ENCODE assay signal across 1 cellular context in the genomic region with DNA sequence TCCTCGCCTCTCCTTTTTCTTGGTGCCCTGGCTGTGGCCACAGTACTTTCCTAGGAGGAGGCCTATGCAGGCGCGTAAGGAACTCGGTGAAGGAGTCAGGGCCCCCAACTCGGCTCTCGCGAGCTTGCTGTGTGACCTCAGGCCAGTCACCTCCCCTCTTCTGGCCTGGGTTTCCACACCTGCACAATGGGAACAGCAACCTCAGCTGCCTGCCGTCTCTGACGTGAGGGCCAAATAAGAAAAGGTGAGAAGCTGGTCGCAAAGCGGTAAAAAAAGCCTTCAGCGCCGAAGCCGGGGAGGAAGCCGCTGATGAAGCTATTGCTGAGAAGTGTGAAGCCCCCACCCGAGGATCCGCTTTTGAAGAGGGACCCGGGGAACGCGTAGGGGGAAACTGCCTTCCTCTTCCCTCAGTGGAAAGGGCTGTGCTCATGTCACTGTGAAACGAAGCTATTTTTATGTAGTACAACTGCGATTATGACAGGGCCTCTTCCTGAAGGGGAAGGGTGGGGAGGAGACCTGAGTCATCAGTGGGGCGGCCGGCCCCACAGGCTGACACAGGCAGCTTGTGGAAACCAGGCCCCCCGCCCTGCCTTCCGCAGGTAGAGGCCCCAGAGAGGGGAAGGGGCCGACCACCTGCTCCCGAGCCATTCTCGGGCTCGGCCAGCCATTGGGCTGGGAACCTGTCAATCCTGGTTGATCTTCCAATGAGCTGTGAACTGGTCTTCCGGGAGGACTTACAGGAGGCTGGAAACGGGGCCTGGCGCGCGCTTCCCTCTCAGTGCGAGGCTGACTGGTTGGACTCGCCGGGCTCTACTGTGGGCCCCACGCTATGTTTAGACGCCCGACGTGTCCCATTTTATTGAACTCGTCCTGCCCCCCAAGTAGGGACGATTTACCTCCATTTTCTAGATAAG.
A peak's percentile ranks its signal among the peaks of the same experiment; 100 is the strongest.
TF ChIP-seq lines count a peak whose summit lies in the region.

No MANE protein-coding gene starts in this region.

TF ChIP-seq in K562, 482 proteins besides CTCF, POLR2A, EP300 and RAD21 (continued from another document and continues in another):
- TF ChIP-seq HMGXB4 (CRISPR knock-in tag; IDR thresholded peaks at IDR 0.05) (no peak), TCF3 (CRISPR knock-in tag; IDR thresholded peaks at IDR 0.05) (no peak), ZNF444 (CRISPR knock-in tag; IDR thresholded peaks at IDR 0.05) (no peak), NFRKB (IDR thresholded peaks at IDR 0.05; ENCODE audit: low read depth) (no peak), RB1 (IDR thresholded peaks at IDR 0.05; ENCODE audit: low read depth) (no peak), POLR2AphosphoS5 (IDR thresholded peaks at IDR 0.05; ENCODE audit: control insufficient read depth, insufficient read depth, low read depth, low read length) (no peak), ZNF232 (CRISPR knock-in tag; IDR thresholded peaks at IDR 0.05) (no peak), DNMT1 (IDR thresholded peaks at IDR 0.05) (no peak), TCF7L2 (IDR thresholded peaks at IDR 0.05; ENCODE audit: low read depth, low read length) (no peak), CEBPG (CRISPR knock-in tag; IDR thresholded peaks at IDR 0.05) (no peak), CEBPG (tag; conservative IDR thresholded peaks at IDR 0.05 in 1 of 2, IDR thresholded peaks at IDR 0.05 in 1 of 2) (no peak), ZKSCAN3 (CRISPR knock-in tag; IDR thresholded peaks at IDR 0.05) (no peak), CHD7 (IDR thresholded peaks at IDR 0.05; ENCODE audit: low read depth, low read length) (no peak), FUS (optimal IDR thresholded peaks at IDR 0.05; ENCODE audit: low read depth, low read length) (no peak), NR3C1 (CRISPR knock-in tag; IDR thresholded peaks at IDR 0.05) (no peak), MCM7 (IDR thresholded peaks at IDR 0.05) (no peak), KLF6 (CRISPR knock-in tag; IDR thresholded peaks at IDR 0.05; ENCODE audit: borderline replicate concordance) (no peak), HMBOX1 (IDR thresholded peaks at IDR 0.05) (no peak), BRCA1 (IDR thresholded peaks at IDR 0.05) (no peak), BRCA1 (CRISPR knock-in tag; IDR thresholded peaks at IDR 0.05) (no peak), CHD2 (IDR thresholded peaks at IDR 0.05; ENCODE audit: low read depth, low read length) (peak; percentile 43; the same call in 1 of the 2 replicates), TCFL5 (CRISPR knock-in tag; conservative IDR thresholded peaks at IDR 0.05) (no peak), ATF3 (IDR thresholded peaks at IDR 0.05) (peak; percentile 87), ATF3 (CRISPR knock-in tag; conservative IDR thresholded peaks at IDR 0.05) (no peak), MAFG (tag; conservative IDR thresholded peaks at IDR 0.05) (no peak), ZNF780A (CRISPR knock-in tag; IDR thresholded peaks at IDR 0.05) (no peak), SOX6 (IDR thresholded peaks at IDR 0.05) (no peak), SPI1 (IDR thresholded peaks at IDR 0.05; ENCODE audit: borderline replicate concordance, low read depth, low read length) (no peak), SAFB2 (IDR thresholded peaks at IDR 0.05; ENCODE audit: borderline replicate concordance, low read depth, low read length, severe bottlenecking) (no peak), ETV6 (IDR thresholded peaks at IDR 0.05; ENCODE audit: borderline replicate concordance in 1 of 2, low read depth in 2 of 2, low read length in 1 of 2) (no peak), ETV6 (CRISPR knock-in tag; IDR thresholded peaks at IDR 0.05; ENCODE audit: borderline replicate concordance) (no peak), ZFP30 (CRISPR knock-in tag; IDR thresholded peaks at IDR 0.05; ENCODE audit: borderline replicate concordance) (no peak), GATAD2B (IDR thresholded peaks at IDR 0.05; ENCODE audit: borderline replicate concordance) (peak; percentile 65; the same call in 1 of the 2 replicates)
- TF ChIP-seq, protein P1, sequence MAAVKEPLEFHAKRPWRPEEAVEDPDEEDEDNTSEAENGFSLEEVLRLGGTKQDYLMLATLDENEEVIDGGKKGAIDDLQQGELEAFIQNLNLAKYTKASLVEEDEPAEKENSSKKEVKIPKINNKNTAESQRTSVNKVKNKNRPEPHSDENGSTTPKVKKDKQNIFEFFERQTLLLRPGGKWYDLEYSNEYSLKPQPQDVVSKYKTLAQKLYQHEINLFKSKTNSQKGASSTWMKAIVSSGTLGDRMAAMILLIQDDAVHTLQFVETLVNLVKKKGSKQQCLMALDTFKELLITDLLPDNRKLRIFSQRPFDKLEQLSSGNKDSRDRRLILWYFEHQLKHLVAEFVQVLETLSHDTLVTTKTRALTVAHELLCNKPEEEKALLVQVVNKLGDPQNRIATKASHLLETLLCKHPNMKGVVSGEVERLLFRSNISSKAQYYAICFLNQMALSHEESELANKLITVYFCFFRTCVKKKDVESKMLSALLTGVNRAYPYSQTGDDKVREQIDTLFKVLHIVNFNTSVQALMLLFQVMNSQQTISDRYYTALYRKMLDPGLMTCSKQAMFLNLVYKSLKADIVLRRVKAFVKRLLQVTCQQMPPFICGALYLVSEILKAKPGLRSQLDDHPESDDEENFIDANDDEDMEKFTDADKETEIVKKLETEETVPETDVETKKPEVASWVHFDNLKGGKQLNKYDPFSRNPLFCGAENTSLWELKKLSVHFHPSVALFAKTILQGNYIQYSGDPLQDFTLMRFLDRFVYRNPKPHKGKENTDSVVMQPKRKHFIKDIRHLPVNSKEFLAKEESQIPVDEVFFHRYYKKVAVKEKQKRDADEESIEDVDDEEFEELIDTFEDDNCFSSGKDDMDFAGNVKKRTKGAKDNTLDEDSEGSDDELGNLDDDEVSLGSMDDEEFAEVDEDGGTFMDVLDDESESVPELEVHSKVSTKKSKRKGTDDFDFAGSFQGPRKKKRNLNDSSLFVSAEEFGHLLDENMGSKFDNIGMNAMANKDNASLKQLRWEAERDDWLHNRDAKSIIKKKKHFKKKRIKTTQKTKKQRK (IDR thresholded peaks at IDR 0.05; ENCODE audit: borderline replicate concordance, low read depth, low read length) = no peak
- TF ChIP-seq, protein P2, sequence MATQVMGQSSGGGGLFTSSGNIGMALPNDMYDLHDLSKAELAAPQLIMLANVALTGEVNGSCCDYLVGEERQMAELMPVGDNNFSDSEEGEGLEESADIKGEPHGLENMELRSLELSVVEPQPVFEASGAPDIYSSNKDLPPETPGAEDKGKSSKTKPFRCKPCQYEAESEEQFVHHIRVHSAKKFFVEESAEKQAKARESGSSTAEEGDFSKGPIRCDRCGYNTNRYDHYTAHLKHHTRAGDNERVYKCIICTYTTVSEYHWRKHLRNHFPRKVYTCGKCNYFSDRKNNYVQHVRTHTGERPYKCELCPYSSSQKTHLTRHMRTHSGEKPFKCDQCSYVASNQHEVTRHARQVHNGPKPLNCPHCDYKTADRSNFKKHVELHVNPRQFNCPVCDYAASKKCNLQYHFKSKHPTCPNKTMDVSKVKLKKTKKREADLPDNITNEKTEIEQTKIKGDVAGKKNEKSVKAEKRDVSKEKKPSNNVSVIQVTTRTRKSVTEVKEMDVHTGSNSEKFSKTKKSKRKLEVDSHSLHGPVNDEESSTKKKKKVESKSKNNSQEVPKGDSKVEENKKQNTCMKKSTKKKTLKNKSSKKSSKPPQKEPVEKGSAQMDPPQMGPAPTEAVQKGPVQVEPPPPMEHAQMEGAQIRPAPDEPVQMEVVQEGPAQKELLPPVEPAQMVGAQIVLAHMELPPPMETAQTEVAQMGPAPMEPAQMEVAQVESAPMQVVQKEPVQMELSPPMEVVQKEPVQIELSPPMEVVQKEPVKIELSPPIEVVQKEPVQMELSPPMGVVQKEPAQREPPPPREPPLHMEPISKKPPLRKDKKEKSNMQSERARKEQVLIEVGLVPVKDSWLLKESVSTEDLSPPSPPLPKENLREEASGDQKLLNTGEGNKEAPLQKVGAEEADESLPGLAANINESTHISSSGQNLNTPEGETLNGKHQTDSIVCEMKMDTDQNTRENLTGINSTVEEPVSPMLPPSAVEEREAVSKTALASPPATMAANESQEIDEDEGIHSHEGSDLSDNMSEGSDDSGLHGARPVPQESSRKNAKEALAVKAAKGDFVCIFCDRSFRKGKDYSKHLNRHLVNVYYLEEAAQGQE (CRISPR knock-in tag; IDR thresholded peaks at IDR 0.05; ENCODE audit: low read depth) = no peak; the same call in 1 of the 2 replicates
